Comparison of ENCODE assay signal across 3 cellular contexts in the genomic region with DNA sequence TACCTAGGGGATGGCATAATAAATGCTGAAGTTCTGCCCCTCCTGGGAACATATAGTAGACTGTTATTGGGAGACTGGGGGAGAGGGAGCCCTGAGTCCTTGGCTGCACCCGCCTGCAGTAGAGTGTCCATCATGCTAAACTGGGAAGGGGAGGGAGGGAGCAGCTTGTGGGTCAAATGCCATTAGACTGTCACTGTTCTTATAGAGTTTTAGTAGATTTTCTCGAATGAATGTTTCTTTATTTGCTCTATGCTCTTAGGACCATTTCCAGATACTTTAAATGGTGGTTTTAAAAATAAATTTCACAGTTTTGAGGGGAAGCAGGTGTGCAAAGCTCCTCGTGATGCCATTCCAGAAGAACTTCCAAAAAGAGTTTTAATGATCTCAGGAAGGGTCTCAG.
TF ChIP-seq lines count a peak whose summit lies in the region.

No MANE protein-coding gene starts in this region.

TF ChIP-seq in HEK293, 187 proteins besides CTCF, POLR2A, EP300 and RAD21:
- TF ChIP-seq ZNF140 (tag by site-specific recombination; IDR thresholded peaks at IDR 0.05) (no peak), ZNF610 (tag by site-specific recombination; IDR thresholded peaks at IDR 0.05; ENCODE audit: borderline replicate concordance) (no peak), ZNF677 (tag by site-specific recombination; IDR thresholded peaks at IDR 0.05) (peak; percentile 94), ZNF76 (tag by site-specific recombination; IDR thresholded peaks at IDR 0.05; ENCODE audit: borderline replicate concordance, low read depth) (no peak), SCRT2 (tag by site-specific recombination; IDR thresholded peaks at IDR 0.05) (peak; percentile 32; the same call in 1 of the 2 replicates)
- TF ChIP-seq, protein P1, sequence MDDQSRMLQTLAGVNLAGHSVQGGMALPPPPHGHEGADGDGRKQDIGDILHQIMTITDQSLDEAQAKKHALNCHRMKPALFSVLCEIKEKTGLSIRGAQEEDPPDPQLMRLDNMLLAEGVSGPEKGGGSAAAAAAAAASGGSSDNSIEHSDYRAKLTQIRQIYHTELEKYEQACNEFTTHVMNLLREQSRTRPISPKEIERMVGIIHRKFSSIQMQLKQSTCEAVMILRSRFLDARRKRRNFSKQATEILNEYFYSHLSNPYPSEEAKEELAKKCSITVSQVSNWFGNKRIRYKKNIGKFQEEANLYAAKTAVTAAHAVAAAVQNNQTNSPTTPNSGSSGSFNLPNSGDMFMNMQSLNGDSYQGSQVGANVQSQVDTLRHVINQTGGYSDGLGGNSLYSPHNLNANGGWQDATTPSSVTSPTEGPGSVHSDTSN (CRISPR knock-in tag; IDR thresholded peaks at IDR 0.05), result no peak

TF ChIP-seq in GM12878, 131 proteins besides CTCF, POLR2A, EP300 and RAD21:
- TF ChIP-seq KLF5 (IDR thresholded peaks at IDR 0.05; ENCODE audit: partially characterized antibody) (no peak), ZNF207 (IDR thresholded peaks at IDR 0.05; ENCODE audit: borderline replicate concordance) (no peak), FOXM1 (IDR thresholded peaks at IDR 0.05; ENCODE audit: low read depth, low read length) (no peak), BMI1 (IDR thresholded peaks at IDR 0.05; ENCODE audit: borderline replicate concordance) (no peak), ETV6 (conservative IDR thresholded peaks at IDR 0.05 in 1 of 2, IDR thresholded peaks at IDR 0.05 in 1 of 2; ENCODE audit: borderline replicate concordance in 1 of 2, low read depth in 1 of 2) (no peak), POU2F2 (IDR thresholded peaks at IDR 0.05; ENCODE audit: borderline replicate concordance, low read depth, low read length) (no peak), SMAD1 (IDR thresholded peaks at IDR 0.05; ENCODE audit: low read depth, partially characterized antibody) (no peak)
- TF ChIP-seq, protein P2, sequence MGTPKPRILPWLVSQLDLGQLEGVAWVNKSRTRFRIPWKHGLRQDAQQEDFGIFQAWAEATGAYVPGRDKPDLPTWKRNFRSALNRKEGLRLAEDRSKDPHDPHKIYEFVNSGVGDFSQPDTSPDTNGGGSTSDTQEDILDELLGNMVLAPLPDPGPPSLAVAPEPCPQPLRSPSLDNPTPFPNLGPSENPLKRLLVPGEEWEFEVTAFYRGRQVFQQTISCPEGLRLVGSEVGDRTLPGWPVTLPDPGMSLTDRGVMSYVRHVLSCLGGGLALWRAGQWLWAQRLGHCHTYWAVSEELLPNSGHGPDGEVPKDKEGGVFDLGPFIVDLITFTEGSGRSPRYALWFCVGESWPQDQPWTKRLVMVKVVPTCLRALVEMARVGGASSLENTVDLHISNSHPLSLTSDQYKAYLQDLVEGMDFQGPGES (IDR thresholded peaks at IDR 0.05), result no peak
- TF ChIP-seq, protein P3, sequence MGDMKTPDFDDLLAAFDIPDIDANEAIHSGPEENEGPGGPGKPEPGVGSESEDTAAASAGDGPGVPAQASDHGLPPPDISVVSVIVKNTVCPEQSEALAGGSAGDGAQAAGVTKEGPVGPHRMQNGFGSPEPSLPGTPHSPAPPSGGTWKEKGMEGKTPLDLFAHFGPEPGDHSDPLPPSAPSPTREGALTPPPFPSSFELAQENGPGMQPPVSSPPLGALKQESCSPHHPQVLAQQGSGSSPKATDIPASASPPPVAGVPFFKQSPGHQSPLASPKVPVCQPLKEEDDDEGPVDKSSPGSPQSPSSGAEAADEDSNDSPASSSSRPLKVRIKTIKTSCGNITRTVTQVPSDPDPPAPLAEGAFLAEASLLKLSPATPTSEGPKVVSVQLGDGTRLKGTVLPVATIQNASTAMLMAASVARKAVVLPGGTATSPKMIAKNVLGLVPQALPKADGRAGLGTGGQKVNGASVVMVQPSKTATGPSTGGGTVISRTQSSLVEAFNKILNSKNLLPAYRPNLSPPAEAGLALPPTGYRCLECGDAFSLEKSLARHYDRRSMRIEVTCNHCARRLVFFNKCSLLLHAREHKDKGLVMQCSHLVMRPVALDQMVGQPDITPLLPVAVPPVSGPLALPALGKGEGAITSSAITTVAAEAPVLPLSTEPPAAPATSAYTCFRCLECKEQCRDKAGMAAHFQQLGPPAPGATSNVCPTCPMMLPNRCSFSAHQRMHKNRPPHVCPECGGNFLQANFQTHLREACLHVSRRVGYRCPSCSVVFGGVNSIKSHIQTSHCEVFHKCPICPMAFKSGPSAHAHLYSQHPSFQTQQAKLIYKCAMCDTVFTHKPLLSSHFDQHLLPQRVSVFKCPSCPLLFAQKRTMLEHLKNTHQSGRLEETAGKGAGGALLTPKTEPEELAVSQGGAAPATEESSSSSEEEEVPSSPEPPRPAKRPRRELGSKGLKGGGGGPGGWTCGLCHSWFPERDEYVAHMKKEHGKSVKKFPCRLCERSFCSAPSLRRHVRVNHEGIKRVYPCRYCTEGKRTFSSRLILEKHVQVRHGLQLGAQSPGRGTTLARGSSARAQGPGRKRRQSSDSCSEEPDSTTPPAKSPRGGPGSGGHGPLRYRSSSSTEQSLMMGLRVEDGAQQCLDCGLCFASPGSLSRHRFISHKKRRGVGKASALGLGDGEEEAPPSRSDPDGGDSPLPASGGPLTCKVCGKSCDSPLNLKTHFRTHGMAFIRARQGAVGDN (IDR thresholded peaks at IDR 0.05), result no peak
TF ChIP-seq in GM12878: peak in this region for 0.

TF ChIP-seq in GM23338, 12 proteins besides CTCF, POLR2A, EP300 and RAD21:
- TF ChIP-seq CREB1 (CRISPR knock-in tag; IDR thresholded peaks at IDR 0.05; ENCODE audit: low read depth) (no peak), POLR2AphosphoS5 (IDR thresholded peaks at IDR 0.05; ENCODE audit: low read depth) (no peak), STAT1 (IDR thresholded peaks at IDR 0.05; ENCODE audit: unreplicated experiment) (no peak), ZNF114 (CRISPR knock-in tag; IDR thresholded peaks at IDR 0.05) (no peak)
- TF ChIP-seq, protein P4, sequence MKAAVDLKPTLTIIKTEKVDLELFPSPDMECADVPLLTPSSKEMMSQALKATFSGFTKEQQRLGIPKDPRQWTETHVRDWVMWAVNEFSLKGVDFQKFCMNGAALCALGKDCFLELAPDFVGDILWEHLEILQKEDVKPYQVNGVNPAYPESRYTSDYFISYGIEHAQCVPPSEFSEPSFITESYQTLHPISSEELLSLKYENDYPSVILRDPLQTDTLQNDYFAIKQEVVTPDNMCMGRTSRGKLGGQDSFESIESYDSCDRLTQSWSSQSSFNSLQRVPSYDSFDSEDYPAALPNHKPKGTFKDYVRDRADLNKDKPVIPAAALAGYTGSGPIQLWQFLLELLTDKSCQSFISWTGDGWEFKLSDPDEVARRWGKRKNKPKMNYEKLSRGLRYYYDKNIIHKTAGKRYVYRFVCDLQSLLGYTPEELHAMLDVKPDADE (IDR thresholded peaks at IDR 0.05), result no peak
